In genomic region chr1:150596095-150596892, GRCh38 we compare ENCODE assay signal across 16 cellular contexts. TPM values are rescaled to one million over a fixed set of nuclear protein-coding genes. Genes with fewer than 3 reads are reported as not detected.
DNase-seq lines count a peak whose midpoint lies in the region; ATAC-seq, FAIRE-seq and TF ChIP-seq lines count a peak whose summit lies in the region.
"Had no signal": no experiment of that assay in that cellular context is flagged by ENCODE, and none has a peak within 500 bp of the region (broad histone marks: within the 10 kb centered on the region; RNA-seq: fewer than 3 reads in every experiment).

No MANE protein-coding gene starts in this region.

- no peak overlapping the region for H3K4me2 ChIP-seq in IMR-90 (ENCODE audit: low read depth, low read length)
- H3K4me2 ChIP-seq in astrocyte (ENCODE audit: low read length), result no peak overlapping the region
- H3K4me2 ChIP-seq in mesenchymal stem cell (ENCODE audit: low read length, poor library complexity, severe bottlenecking), result no peak overlapping the region
- no peak overlapping the region for H3K4me2 ChIP-seq in smooth muscle cell
- H3K4me2 ChIP-seq: BLaER1 treated with 17β-estradiol and CSF1 and Interleukin-3, amounts not matched to agents 10 nM and 100 nM had no signal

- H3K79me1 ChIP-seq in IMR-90 (ENCODE audit: low read depth in 1 of 2, low read length in 2 of 2) (0 out of 4 replicates have a peak, but pooled peaks cover 0 to 6% of the 10 kb centered on the region in 2 experiments), mesenchymal stem cell (replicated peaks; ENCODE audit: low read length, poor library complexity, severe bottlenecking) (no peaks in the 10 kb centered on the region)

- ATAC-seq in CD4-positive, CD25-positive, alpha-beta regulatory T cell (ENCODE audit: low read depth in 2 of 2), result no peak
- ATAC-seq in IMR-90 (ENCODE audit: low read depth), result peak; percentile 54
- ATAC-seq in HG03460 (IDR thresholded peaks at IDR 0.05; ENCODE audit: unreplicated experiment), result no peak
- no peak for ATAC-seq in gastroesophageal sphincter
- ATAC-seq: psoas muscle had no signal

- peaks cover 7% of the 10 kb centered on the region for H3K36me3 ChIP-seq in CD4-positive, CD25-positive, alpha-beta regulatory T cell (ENCODE audit: control insufficient read depth, insufficient read depth, low read length)
- H3K36me3 ChIP-seq in IMR-90 (ENCODE audit: control insufficient read depth, insufficient read depth, low read length), result no peaks in the 10 kb centered on the region
- H3K36me3 ChIP-seq in astrocyte (ENCODE audit: insufficient read depth, low read length), result no peaks in the 10 kb centered on the region
- H3K36me3 ChIP-seq in mesenchymal stem cell (ENCODE audit: control insufficient read depth in 1 of 2, insufficient read depth in 2 of 2, low read depth in 1 of 2, low read length in 2 of 2), result peaks cover 3 to 4% of the 10 kb centered on the region in 2 experiments
- peaks cover 0 to 19% of the 10 kb centered on the region in 2 donors for H3K36me3 ChIP-seq in gastroesophageal sphincter
- H3K36me3 ChIP-seq in smooth muscle cell (ENCODE audit: low read depth), result no peaks in the 10 kb centered on the region

- no peak overlapping the region for H2BK12ac ChIP-seq in mesenchymal stem cell (ENCODE audit: low read length in 2 of 2)

- H2BK5ac ChIP-seq in IMR-90 (ENCODE audit: low read depth, low read length, poor library complexity, severe bottlenecking) (peak overlapping the region; percentile 60), mesenchymal stem cell (ENCODE audit: low read depth, low read length, poor library complexity, severe bottlenecking) (no peak overlapping the region)

- no peak for TF ChIP-seq EP300 in gastroesophageal sphincter (IDR thresholded peaks at IDR 0.05)

- no peaks in the 10 kb centered on the region for H3K9me1 ChIP-seq in IMR-90 (ENCODE audit: insufficient read depth, low read length)

- TF ChIP-seq CTCF in IMR-90 (conservative IDR thresholded peaks at IDR 0.05; ENCODE audit: low read depth, low read length) (no peak), astrocyte (IDR thresholded peaks at IDR 0.05; ENCODE audit: insufficient read depth, low read depth, low read length) (no peak), gastroesophageal sphincter (IDR thresholded peaks at IDR 0.05) (no peak), smooth muscle cell (IDR thresholded peaks at IDR 0.05; ENCODE audit: borderline replicate concordance, insufficient read depth, poor library complexity, severe bottlenecking) (no peak)

- dilution Hi-C loops in IMR-90 (cut with HindIII; ENCODE audit: low sequenced_read_pairs, unreplicated experiment), result no loop called here

- 80% methylated on average over 1 of the region's 7 CpGs; no CpG with 5 or more reads in 1 of the 2 experiments for WGBS in IMR-90 (ENCODE audit: extremely low coverage in 2 of 2, insufficient read length in 1 of 2), 2 experiments
- 90% methylated on average over 6 of the region's 7 CpGs for WGBS in mesenchymal stem cell
- 81 to 92% methylated on average over 4 to 6 of the region's 7 CpGs for WGBS in gastroesophageal sphincter (ENCODE audit: low coverage in 1 of 2), 2 donors
- 96% methylated on average over 7 of the region's 7 CpGs for WGBS in smooth muscle cell (ENCODE audit: low lambda C conversion rate)

- H3K4me1 Mint-ChIP-seq in CD4-positive, CD25-positive, alpha-beta regulatory T cell, result peaks cover 11 to 23% (median 13%) of the 10 kb centered on the region in 4 donors
- no peaks in the 10 kb centered on the region for H3K4me1 Mint-ChIP-seq in astrocyte (ENCODE audit: low read depth, unreplicated experiment)

- peak overlapping the region in 2 of 3 donors; percentile 62 to 70 for H3K27ac Mint-ChIP-seq in CD4-positive, CD25-positive, alpha-beta regulatory T cell
- no peak overlapping the region for H3K27ac Mint-ChIP-seq in astrocyte (ENCODE audit: unreplicated experiment)
- H3K27ac Mint-ChIP-seq: activated B cell treated with CpG ODN at 0.5 μM for 24 hours had no signal

- H3K9me3 Mint-ChIP-seq in CD4-positive, CD25-positive, alpha-beta regulatory T cell, result no peaks in the 10 kb centered on the region
- no peaks in the 10 kb centered on the region for H3K9me3 Mint-ChIP-seq in astrocyte (ENCODE audit: unreplicated experiment)
- H3K9me3 Mint-ChIP-seq: activated B cell treated with CpG ODN at 0.5 μM for 24 hours had no signal

- no peak overlapping the region for H3K23ac ChIP-seq in IMR-90 (ENCODE audit: low read depth, low read length)
- H3K23ac ChIP-seq in mesenchymal stem cell (ENCODE audit: low read length in 2 of 2), result no peak overlapping the region

- H2AFZ ChIP-seq in IMR-90 (replicated peaks; ENCODE audit: low read length, poor library complexity) (peak overlapping the region; percentile 13), astrocyte (ENCODE audit: low read depth, low read length) (no peak overlapping the region), mesenchymal stem cell (ENCODE audit: low read depth, low read length) (no peak overlapping the region), smooth muscle cell (ENCODE audit: low read depth) (no peak overlapping the region)

- H4K5ac ChIP-seq in IMR-90 (ENCODE audit: low read depth, low read length), result no peak overlapping the region

- no peak overlapping the region for H3K56ac ChIP-seq in IMR-90 (ENCODE audit: extremely low read depth, insufficient read depth, low read length)

- TF ChIP-seq RAD21 in IMR-90 (IDR thresholded peaks at IDR 0.05; ENCODE audit: low read length), result no peak

- CTCF ChIA-PET in IMR-90 (lab: Yijun Ruan, JAX), result interaction anchor here (0.6 kb wide), 1 partner anchor 341 kb away, joined by 3 read pairs; no protein-coding TSS in a partner anchor

- DNase-seq in CD4-positive, CD25-positive, alpha-beta regulatory T cell, result no peak
- peak; percentile 59 for DNase-seq in IMR-90
- no peak for DNase-seq in astrocyte (ENCODE audit: low read depth)
- peak; percentile 74 for DNase-seq in mesenchymal stem cell
- no peak for DNase-seq in NOMO-1 treated with DMSO at 0.1 percent for 48 hours (lab: John Stamatoyannopoulos, UW; ENCODE audit: unreplicated experiment)
- no peak for DNase-seq in smooth muscle cell (lab: John Stamatoyannopoulos, UW; ENCODE audit: unreplicated experiment)
- DNase-seq: activated B cell treated with CpG ODN at 0.5 μM for 24 hours, amniotic stem cell, H9, NCI-H2171, psoas muscle had no signal

- BruUV-seq in IMR-90 (replicated peaks; lab: Mats Ljungman, UMichigan), result no TSS peak

- H3K4me1 ChIP-seq in CD4-positive, CD25-positive, alpha-beta regulatory T cell (ENCODE audit: control insufficient read depth, insufficient read depth, low read length, poor library complexity, severe bottlenecking), result no peaks in the 10 kb centered on the region
- H3K4me1 ChIP-seq in IMR-90 (ENCODE audit: control insufficient read depth, insufficient read depth, low read length), result peaks cover 3% of the 10 kb centered on the region; the same call in 1 of the 2 replicates
- H3K4me1 ChIP-seq in astrocyte (ENCODE audit: insufficient read depth, low read length), result no peaks in the 10 kb centered on the region
- H3K4me1 ChIP-seq in mesenchymal stem cell (ENCODE audit: control insufficient read depth, insufficient read depth, low read depth, low read length), result peaks cover 2% of the 10 kb centered on the region
- H3K4me1 ChIP-seq in gastroesophageal sphincter, result no peaks in the 10 kb centered on the region
- no peaks in the 10 kb centered on the region for H3K4me1 ChIP-seq in smooth muscle cell (ENCODE audit: low read depth)
- H3K4me1 ChIP-seq: psoas muscle had no signal

- FAIRE-seq in astrocyte (lab: Jason Lieb, UNC), result no peak
- FAIRE-seq: urothelium cell line had no signal

- H3K18ac ChIP-seq in IMR-90 (ENCODE audit: low read depth, low read length), result 0 out of 2 replicates have a peak overlapping the region, but pooled peaks have one; percentile 36
- H3K18ac ChIP-seq in mesenchymal stem cell (ENCODE audit: low read depth in 1 of 2, low read length in 2 of 2), result no peak overlapping the region

- TF ChIP-seq POLR2A in IMR-90 (IDR thresholded peaks at IDR 0.05; ENCODE audit: low read depth, low read length) (no peak), gastroesophageal sphincter (IDR thresholded peaks at IDR 0.05) (no peak)

- no peak overlapping the region for H3K4me3 ChIP-seq in CD4-positive, CD25-positive, alpha-beta regulatory T cell (ENCODE audit: low read depth, low read length)
- H3K4me3 ChIP-seq in IMR-90 (ENCODE audit: insufficient read depth, low read depth, low read length) (no peak overlapping the region), astrocyte (ENCODE audit: insufficient read depth, low read depth, low read length) (no peak overlapping the region), mesenchymal stem cell (ENCODE audit: insufficient read depth in 1 of 2, low read depth in 1 of 2, low read length in 2 of 2) (no peak overlapping the region), gastroesophageal sphincter (no peak overlapping the region), smooth muscle cell (no peak overlapping the region)
- H3K4me3 ChIP-seq: BLaER1 treated with 17β-estradiol and CSF1 and Interleukin-3, amounts not matched to agents 10 nM and 100 nM; coronary artery; psoas muscle had no signal

- H3K79me2 ChIP-seq in astrocyte (ENCODE audit: insufficient read depth, low read length) (no peaks in the 10 kb centered on the region), smooth muscle cell (ENCODE audit: low read depth) (no peaks in the 10 kb centered on the region)

- POLR2A ChIA-PET in IMR-90 (lab: Charles Lee; ENCODE audit: unreplicated experiment), result no interaction called here

- no peaks in the 10 kb centered on the region for H3K27me3 ChIP-seq in CD4-positive, CD25-positive, alpha-beta regulatory T cell (ENCODE audit: control insufficient read depth, insufficient read depth, low read length)
- H3K27me3 ChIP-seq in IMR-90 (ENCODE audit: control insufficient read depth, insufficient read depth, low read length) (no peaks in the 10 kb centered on the region), astrocyte (ENCODE audit: insufficient read depth, low read length) (no peaks in the 10 kb centered on the region), mesenchymal stem cell (ENCODE audit: control insufficient read depth in 1 of 2, insufficient read depth in 1 of 2, low read length in 2 of 2) (no peaks in the 10 kb centered on the region), gastroesophageal sphincter (no peaks in the 10 kb centered on the region), smooth muscle cell (ENCODE audit: low read depth) (no peaks in the 10 kb centered on the region)
- H3K27me3 ChIP-seq: BLaER1 treated with 17β-estradiol and CSF1 and Interleukin-3, amounts not matched to agents 10 nM and 100 nM had no signal

- no peak overlapping the region for H3K27ac ChIP-seq in CD4-positive, CD25-positive, alpha-beta regulatory T cell (ENCODE audit: insufficient read depth, low read length, poor library complexity, severe bottlenecking)
- H3K27ac ChIP-seq in IMR-90 (ENCODE audit: insufficient read depth, low read length), result no peak overlapping the region
- no peak overlapping the region for H3K27ac ChIP-seq in astrocyte (ENCODE audit: low read depth, low read length)
- H3K27ac ChIP-seq in mesenchymal stem cell (ENCODE audit: low read length, poor library complexity, severe bottlenecking), result no peak overlapping the region
- no peak overlapping the region for H3K27ac ChIP-seq in gastroesophageal sphincter
- H3K27ac ChIP-seq in smooth muscle cell (ENCODE audit: low read depth), result no peak overlapping the region
- H3K27ac ChIP-seq: BLaER1 treated with 17β-estradiol and CSF1 and Interleukin-3, amounts not matched to agents 10 nM and 100 nM; coronary artery; psoas muscle had no signal

- H2AK5ac ChIP-seq in IMR-90 (ENCODE audit: low read depth, low read length) (peak overlapping the region; percentile 52; the same call in 1 of the 2 replicates), mesenchymal stem cell (ENCODE audit: low read length, severe bottlenecking) (no peak overlapping the region)

- H2BK120ac ChIP-seq in IMR-90 (ENCODE audit: low read depth, low read length), result no peak overlapping the region
- H2BK120ac ChIP-seq in mesenchymal stem cell (ENCODE audit: low read depth, low read length), result no peak overlapping the region

- H3K27me3 Mint-ChIP-seq in CD4-positive, CD25-positive, alpha-beta regulatory T cell, result no peaks in the 10 kb centered on the region
- H3K27me3 Mint-ChIP-seq in astrocyte (ENCODE audit: low read depth, unreplicated experiment), result no peaks in the 10 kb centered on the region
- H3K27me3 Mint-ChIP-seq: activated B cell treated with CpG ODN at 0.5 μM for 24 hours had no signal

- no peak overlapping the region for H3K9ac ChIP-seq in IMR-90 (ENCODE audit: low read depth, low read length)
- H3K9ac ChIP-seq in astrocyte (ENCODE audit: low read length), result no peak overlapping the region
- H3K9ac ChIP-seq in mesenchymal stem cell (ENCODE audit: low read length), result no peak overlapping the region
- H3K9ac ChIP-seq in smooth muscle cell (ENCODE audit: low read depth), result no peak overlapping the region
- H3K9ac ChIP-seq: BLaER1 treated with 17β-estradiol and CSF1 and Interleukin-3, amounts not matched to agents 10 nM and 100 nM had no signal

- H2BK15ac ChIP-seq in IMR-90 (ENCODE audit: low read depth, low read length) (peak overlapping the region; percentile 21; the same call in 1 of the 3 replicates), mesenchymal stem cell (ENCODE audit: low read depth, poor library complexity, severe bottlenecking) (no peak overlapping the region)

- no peak overlapping the region for H2AK9ac ChIP-seq in IMR-90 (replicated peaks; ENCODE audit: low read depth, low read length, poor library complexity)

- H4K20me1 ChIP-seq in IMR-90 (ENCODE audit: insufficient read depth, low read length) (no peaks in the 10 kb centered on the region), astrocyte (ENCODE audit: insufficient read depth, low read length) (no peaks in the 10 kb centered on the region), smooth muscle cell (ENCODE audit: low read depth) (no peaks in the 10 kb centered on the region)
- H4K20me1 ChIP-seq: BLaER1 treated with 17β-estradiol and CSF1 and Interleukin-3, amounts not matched to agents 10 nM and 100 nM had no signal

- H3K14ac ChIP-seq in IMR-90 (replicated peaks; ENCODE audit: low read depth, low read length), result no peak overlapping the region
- H3K14ac ChIP-seq in mesenchymal stem cell (ENCODE audit: low read length in 2 of 2), result no peak overlapping the region

- no peaks in the 10 kb centered on the region for H3F3A ChIP-seq in smooth muscle cell (ENCODE audit: low read depth)

- in situ Hi-C loops in IMR-90 (cut with MboI; ENCODE audit: low sequenced_read_pairs), result no loop called here

- H4K8ac ChIP-seq in IMR-90 (ENCODE audit: low read depth in 2 of 2, low read length in 2 of 2) (0 out of 4 replicates have a peak overlapping the region, but pooled peaks of 1 of the 2 experiments have one; percentile 12), mesenchymal stem cell (ENCODE audit: low read length) (no peak overlapping the region)

- H3K4ac ChIP-seq in IMR-90 (ENCODE audit: low read depth, low read length) (0 out of 2 replicates have a peak overlapping the region, but pooled peaks have one; percentile 50), mesenchymal stem cell (ENCODE audit: low read depth in 1 of 2, low read length in 2 of 2) (no peak overlapping the region)

- H3K4me3 Mint-ChIP-seq in CD4-positive, CD25-positive, alpha-beta regulatory T cell, result peak overlapping the region; percentile 8 to 63 (median 29)
- H3K4me3 Mint-ChIP-seq in astrocyte (ENCODE audit: unreplicated experiment), result peak overlapping the region; percentile 10
- H3K4me3 Mint-ChIP-seq: activated B cell treated with CpG ODN at 0.5 μM for 24 hours, H9 had no signal

- H3K36me3 Mint-ChIP-seq in CD4-positive, CD25-positive, alpha-beta regulatory T cell, result peaks cover 18% of the 10 kb centered on the region
- peaks cover 9% of the 10 kb centered on the region for H3K36me3 Mint-ChIP-seq in astrocyte (ENCODE audit: low read depth, unreplicated experiment)

- 0 out of 2 replicates have a peak overlapping the region, but pooled peaks have one; percentile 20 for H4K91ac ChIP-seq in IMR-90 (ENCODE audit: insufficient read depth, low read depth, low read length)
- H4K91ac ChIP-seq in mesenchymal stem cell (ENCODE audit: low read length), result no peak overlapping the region

- H2BK20ac ChIP-seq in IMR-90 (ENCODE audit: low read depth, low read length), result no peak overlapping the region

- intact Hi-C loops in IMR-90 (cut with micrococcal nuclease), result no loop called here

- no peaks in the 10 kb centered on the region for H3K9me3 ChIP-seq in CD4-positive, CD25-positive, alpha-beta regulatory T cell (ENCODE audit: control insufficient read depth in 2 of 2, low read length in 2 of 2)
- no peaks in the 10 kb centered on the region for H3K9me3 ChIP-seq in IMR-90 (ENCODE audit: control insufficient read depth, insufficient read depth, low read length)
- H3K9me3 ChIP-seq in astrocyte (ENCODE audit: insufficient read depth, low read depth, low read length), result no peaks in the 10 kb centered on the region
- H3K9me3 ChIP-seq in mesenchymal stem cell (ENCODE audit: control insufficient read depth, low read length), result no peaks in the 10 kb centered on the region
- no peaks in the 10 kb centered on the region for H3K9me3 ChIP-seq in gastroesophageal sphincter
- H3K9me3 ChIP-seq in smooth muscle cell (replicated peaks; ENCODE audit: low read depth), result no peaks in the 10 kb centered on the region
- H3K9me3 ChIP-seq: BLaER1 treated with 17β-estradiol and CSF1 and Interleukin-3, amounts not matched to agents 10 nM and 100 nM; psoas muscle had no signal

RNA-seq across cellular contexts. Expression of gene MCL1, which starts 16.9 kb away (rescaled TPM):
- total RNA-seq in CD4-positive, CD25-positive, alpha-beta regulatory T cell, result 764 TPM
- polyA plus RNA-seq in CD4-positive, CD25-positive, alpha-beta regulatory T cell, result 100 to 1,000 TPM; 167 to 209 (median 178) TPM
- total RNA-seq in IMR-90 (2012; rRNA removed) (142 and 212 TPM in 2 replicates), astrocyte (196 and 210 TPM in 2 replicates), gastroesophageal sphincter (100 to 1,000 TPM; 212 to 353 (median 317) TPM), smooth muscle cell (519 and 630 TPM in 2 replicates)
- polyA plus RNA-seq in IMR-90 (2012; rRNA removed) (79.5 and 88.4 TPM in 2 replicates), smooth muscle cell (224 and 247 TPM in 2 replicates)
- polyA plus RNA-seq in IMR-90 (2012; cell fraction: cytosol; rRNA removed), result 32.7 and 42.7 TPM in 2 replicates
- polyA plus RNA-seq in IMR-90 (2012; cell fraction: nucleus; rRNA removed; ENCODE audit: low replicate concordance), result 327 and 737 TPM in 2 replicates
- polyA plus RNA-seq in mesenchymal stem cell (2013, experiment 1 of 2), result 229 TPM
- polyA plus RNA-seq in mesenchymal stem cell (2013, experiment 2 of 2), result 224 TPM

RNA-seq across cellular contexts. Expression of gene ENSA, which starts 33.1 kb away (rescaled TPM):
- 169 TPM for total RNA-seq in CD4-positive, CD25-positive, alpha-beta regulatory T cell
- polyA plus RNA-seq in CD4-positive, CD25-positive, alpha-beta regulatory T cell, result 10 to 100 TPM; 41.2 to 61.9 (median 52.4) TPM
- total RNA-seq in IMR-90 (2012; rRNA removed), result 53.2 and 62.8 TPM in 2 replicates
- polyA plus RNA-seq in IMR-90 (2012; rRNA removed), result 89.4 and 96.5 TPM in 2 replicates
- 15.3 and 27.8 TPM in 2 replicates for polyA plus RNA-seq in IMR-90 (2012; cell fraction: cytosol; rRNA removed)
- 6.4 and 30.3 TPM in 2 replicates for polyA plus RNA-seq in IMR-90 (2012; cell fraction: nucleus; rRNA removed; ENCODE audit: low replicate concordance)
- total RNA-seq in astrocyte, result 83.9 and 99.6 TPM in 2 replicates
- polyA plus RNA-seq in mesenchymal stem cell (2013, experiment 1 of 2), result 71.3 TPM
- polyA plus RNA-seq in mesenchymal stem cell (2013, experiment 2 of 2), result 71.6 TPM
- 100 to 1,000 TPM; 154 to 191 (median 167) TPM for total RNA-seq in gastroesophageal sphincter
- 63.5 and 66.3 TPM in 2 replicates for total RNA-seq in smooth muscle cell
- polyA plus RNA-seq in smooth muscle cell, result 31.3 and 54.7 TPM in 2 replicates

RNA-seq across cellular contexts. Expression of gene ADAMTSL4, which starts 47.1 kb away (rescaled TPM):
- total RNA-seq in CD4-positive, CD25-positive, alpha-beta regulatory T cell, result 0.12 TPM
- under 1 TPM in 1 of 4 donors, not detected in 3; 0.22 TPM for polyA plus RNA-seq in CD4-positive, CD25-positive, alpha-beta regulatory T cell
- 0.54 and 0.56 TPM in 2 replicates for total RNA-seq in IMR-90 (2012; rRNA removed)
- polyA plus RNA-seq in IMR-90 (2012; rRNA removed), result 11.3 and 12.2 TPM in 2 replicates
- polyA plus RNA-seq in IMR-90 (2012; cell fraction: cytosol; rRNA removed), result 7.9 and 11.9 TPM in 2 replicates
- polyA plus RNA-seq in IMR-90 (2012; cell fraction: nucleus; rRNA removed; ENCODE audit: low replicate concordance), result 44.4 and 63.5 TPM in 2 replicates
- 5.3 and 6.7 TPM in 2 replicates for total RNA-seq in astrocyte
- 15.0 TPM for polyA plus RNA-seq in mesenchymal stem cell (2013, experiment 1 of 2)
- 14.4 TPM for polyA plus RNA-seq in mesenchymal stem cell (2013, experiment 2 of 2)
- total RNA-seq in gastroesophageal sphincter, result 10 to 100 TPM; 27.1 to 66.5 (median 36.3) TPM
- total RNA-seq in smooth muscle cell, result 2.4 and 6.4 TPM in 2 replicates
- 8.4 and 20.8 TPM in 2 replicates for polyA plus RNA-seq in smooth muscle cell

Comparison
In these comparisons a context has a peak if more than half of its experiments do, and no peak if none do; other contexts are left out.
1. DNase-seq: peak in IMR-90 (single experiment) and mesenchymal stem cell (single experiment); none in CD4-positive, CD25-positive, alpha-beta regulatory T cell (0 of 3), astrocyte (single experiment), NOMO-1 treated with DMSO at 0.1 percent for 48 hours (single experiment) and smooth muscle cell (single experiment).